ENCODE assay signal across 8 cellular contexts in the genomic region with DNA sequence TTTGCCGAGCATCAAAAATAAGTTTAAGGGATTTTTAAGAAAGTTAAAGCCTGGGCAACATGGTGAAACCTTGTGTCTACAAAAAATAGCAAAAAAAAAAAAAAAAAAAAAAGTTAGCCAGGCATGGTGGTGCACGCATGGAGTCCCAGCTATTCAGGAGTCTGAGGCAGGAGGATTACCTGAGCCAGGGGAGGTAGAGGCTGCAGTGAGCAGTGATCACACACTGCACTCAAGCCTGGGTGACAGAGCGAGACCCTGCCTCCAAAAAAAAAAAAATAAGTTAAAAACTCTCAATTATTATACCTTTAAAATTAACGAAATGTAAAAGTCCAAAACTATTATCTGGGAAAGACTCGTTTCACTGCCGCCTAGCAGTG. TPM values are rescaled to one million over a fixed set of nuclear protein-coding genes. Genes with fewer than 3 reads are reported as not detected.
DNase-seq lines count a peak whose midpoint lies in the region; ATAC-seq, FAIRE-seq and TF ChIP-seq lines count a peak whose summit lies in the region.

No MANE protein-coding gene starts in this region.

- H3K4me1 ChIP-seq in SJSA1 (replicated peaks) (peaks cover 22% of the 10 kb centered on the region), rectal smooth muscle tissue (ENCODE audit: control insufficient read depth, insufficient read depth, low read length) (peaks cover 9% of the 10 kb centered on the region)

- no peaks in the 10 kb centered on the region for H3K27me3 ChIP-seq in SJSA1 (replicated peaks)
- no peaks in the 10 kb centered on the region for H3K27me3 ChIP-seq in rectal smooth muscle tissue (ENCODE audit: control insufficient read depth, insufficient read depth, low read length)

- ATAC-seq in HG02840 (IDR thresholded peaks at IDR 0.05; ENCODE audit: low FRiP score, unreplicated experiment) = no peak

- no peak for TF ChIP-seq POLR2A in GM12891 (IDR thresholded peaks at IDR 0.05; ENCODE audit: low read depth, low read length)

- DNase-seq in GM12891 (ENCODE audit: insufficient read length, low spot score) (no peak), SJSA1 (ENCODE audit: low read depth in 1 of 2, low spot score in 2 of 2) (peak in 1 of 2 experiments; percentile 16), fibroblast of mammary gland (ENCODE audit: low read depth) (no peak), ACHN (no peak), occipital lobe (lab: John Stamatoyannopoulos, UW) (no peak), OCI-M2 (lab: John Stamatoyannopoulos, UW; ENCODE audit: unreplicated experiment) (no peak)

- peak overlapping the region; percentile 32 for H3K9ac ChIP-seq in rectal smooth muscle tissue (ENCODE audit: low read length)

- no peaks in the 10 kb centered on the region for H3K9me3 ChIP-seq in SJSA1 (replicated peaks)

- H3K36me3 ChIP-seq in SJSA1 (peaks cover 54% of the 10 kb centered on the region), rectal smooth muscle tissue (ENCODE audit: control insufficient read depth, insufficient read depth, low read length) (peaks cover 4% of the 10 kb centered on the region)

- FAIRE-seq in GM12891 (lab: Jason Lieb, UNC) = peak; percentile 13

- H3K27ac ChIP-seq in SJSA1 (peak overlapping the region; percentile 89), rectal smooth muscle tissue (ENCODE audit: low read depth, low read length) (no peak overlapping the region)

- H3K4me3 ChIP-seq in SJSA1 = peak overlapping the region; percentile 99
- H3K4me3 ChIP-seq in fibroblast of mammary gland (ENCODE audit: control insufficient read depth, low read depth, low read length) = peak overlapping the region; percentile 91
- peak overlapping the region; percentile 88 for H3K4me3 ChIP-seq in rectal smooth muscle tissue (ENCODE audit: low read length)

- no peak for TF ChIP-seq CTCF in fibroblast of mammary gland (conservative IDR thresholded peaks at IDR 0.05; ENCODE audit: control insufficient read depth, insufficient read depth, low read depth, low read length)

- in situ Hi-C loops in ACHN (cut with HindIII; ENCODE audit: low pct_ligation_motif_present, low pct_unique_long_range_greater_than_20kb, low sequenced_read_pairs) = no loop called here

TF ChIP-seq in GM12891, 5 proteins besides CTCF, POLR2A, EP300 and RAD21:
- TF ChIP-seq PAX5 (IDR thresholded peaks at IDR 0.05; ENCODE audit: insufficient read depth, low read length, severe bottlenecking) (no peak), POU2F2 (IDR thresholded peaks at IDR 0.05; ENCODE audit: low read depth, low read length) (no peak), SPI1 (IDR thresholded peaks at IDR 0.05; ENCODE audit: low read depth, low read length) (no peak), POLR2AphosphoS5 (IDR thresholded peaks at IDR 0.05; ENCODE audit: low read depth, low read length) (no peak), TAF1 (IDR thresholded peaks at IDR 0.05; ENCODE audit: low read depth, low read length) (no peak)

RNA-seq across cellular contexts. Expression of a gene that starts 1.2 kb away (rescaled TPM):
- polyA plus RNA-seq in GM12891 (2012; ENCODE audit: low read depth, missing spikeins) = 27.6 TPM
- total RNA-seq in SJSA1 (2014; rRNA removed; shearing (Covaris generic)) = 200 and 294 TPM in 2 replicates
- 84.1 TPM for total RNA-seq in occipital lobe

RNA-seq across cellular contexts. Expression of a gene that starts 35.0 kb away (rescaled TPM):
- 4.4 TPM for polyA plus RNA-seq in GM12891 (2012; ENCODE audit: low read depth, missing spikeins)
- 21.6 and 23.4 TPM in 2 replicates for total RNA-seq in SJSA1 (2014; rRNA removed; shearing (Covaris generic))
- 27.9 TPM for total RNA-seq in occipital lobe
